17 cellular contexts compared by ENCODE assay signal in genomic region chr14:53796734-53797133, GRCh38.
DNase-seq lines count a peak whose midpoint lies in the region; ATAC-seq, FAIRE-seq and TF ChIP-seq lines count a peak whose summit lies in the region.
"Had no signal": no experiment of that assay in that cellular context is flagged by ENCODE, and none has a peak within 500 bp of the region (broad histone marks: within the 10 kb centered on the region; RNA-seq: fewer than 3 reads in every experiment).

No MANE protein-coding gene starts in this region.

- H3K36me3 ChIP-seq in PC-3 (ENCODE audit: low read depth, low read length): no peaks in the 10 kb centered on the region
- H3K36me3 ChIP-seq: BLaER1 had no signal

- peak; percentile 19 for DNase-seq in DMS53 (lab: John Stamatoyannopoulos, UW)
- DNase-seq in DMS53 treated with DMSO at 0.1 percent for 48 hours (lab: John Stamatoyannopoulos, UW; ENCODE audit: unreplicated experiment): no peak
- no peak for DNase-seq in PC-3
- no peak for DNase-seq in left colon
- no peak for DNase-seq in urothelium cell line (ENCODE audit: low spot score)
- DNase-seq in C1 segment of cervical spinal cord (lab: John Stamatoyannopoulos, UW): no peak
- DNase-seq: 8988T; AML-193; CD4-positive, CD25-positive, alpha-beta regulatory T cell; DND-41; GDM1 had no signal

- no peaks in the 10 kb centered on the region for H3K9me3 ChIP-seq in PC-3 (ENCODE audit: low read length)
- H3K9me3 ChIP-seq: BLaER1 had no signal

- no peaks in the 10 kb centered on the region for H3K27me3 ChIP-seq in PC-3 (ENCODE audit: low read length)
- H3K27me3 ChIP-seq: BLaER1 had no signal

- no TSS peak for BruUV-seq in PC-3 (replicated peaks; lab: Mats Ljungman, UMichigan)

- H3K9ac ChIP-seq in PC-3 (ENCODE audit: low read length): no peak overlapping the region
- H3K9ac ChIP-seq: BLaER1 had no signal

- FAIRE-seq in urothelium cell line (lab: Jason Lieb, UNC): peak; percentile 87
- FAIRE-seq: GM12892, K562 had no signal

- no peak overlapping the region for H3K4me3 ChIP-seq in PC-3 (ENCODE audit: low read length)
- H3K4me3 ChIP-seq: BLaER1, K562 had no signal

- H3K4me2 ChIP-seq in PC-3 (ENCODE audit: low read length): no peak overlapping the region
- H3K4me2 ChIP-seq: BLaER1 had no signal

- TF ChIP-seq CTCF in PC-3 (conservative IDR thresholded peaks at IDR 0.05; ENCODE audit: low read depth, low read length): no peak

- intact Hi-C loops in PC-3 (cut with micrococcal nuclease) (no loop called here), left colon (cut with DNase I, micrococcal nuclease) (no loop called here)

- peaks cover 8% of the 10 kb centered on the region; the same call in 1 of the 2 replicates for H3K4me1 ChIP-seq in PC-3 (ENCODE audit: insufficient read depth, low read length)
- H3K4me1 ChIP-seq: BLaER1 had no signal

- POLR2A ChIA-PET in PC-3 (lab: Charles Lee; ENCODE audit: unreplicated experiment): no interaction called here

- no peaks in the 10 kb centered on the region for H4K20me1 ChIP-seq in PC-3 (ENCODE audit: low read length)
- H4K20me1 ChIP-seq: BLaER1 had no signal

- CTCF ChIA-PET in PC-3 (lab: Charles Lee): no interaction called here

- ATAC-seq in PC-3: no peak
- ATAC-seq in left colon: peak; percentile 93
- ATAC-seq in GM18873 (IDR thresholded peaks at IDR 0.05; ENCODE audit: low FRiP score, unreplicated experiment): no peak
- ATAC-seq: HCT116, K562 had no signal

- 0 out of 2 replicates have a peak overlapping the region, but pooled peaks have one; percentile 15 for H2AFZ ChIP-seq in PC-3 (ENCODE audit: low read length)

- no peaks in the 10 kb centered on the region for H3K79me2 ChIP-seq in PC-3 (ENCODE audit: low read length)

- no peak overlapping the region for H3K27ac ChIP-seq in PC-3 (ENCODE audit: low read length)
- H3K27ac ChIP-seq: BLaER1, HL-60 had no signal

- no peaks in the 10 kb centered on the region for H3F3A ChIP-seq in PC-3 (ENCODE audit: low read length, unreplicated experiment)

- no peaks in the 10 kb centered on the region for H3K9me2 ChIP-seq in PC-3 (replicated peaks; ENCODE audit: low read length)
